Comparison of ENCODE assay signal across 1 cellular context in the genomic region with DNA sequence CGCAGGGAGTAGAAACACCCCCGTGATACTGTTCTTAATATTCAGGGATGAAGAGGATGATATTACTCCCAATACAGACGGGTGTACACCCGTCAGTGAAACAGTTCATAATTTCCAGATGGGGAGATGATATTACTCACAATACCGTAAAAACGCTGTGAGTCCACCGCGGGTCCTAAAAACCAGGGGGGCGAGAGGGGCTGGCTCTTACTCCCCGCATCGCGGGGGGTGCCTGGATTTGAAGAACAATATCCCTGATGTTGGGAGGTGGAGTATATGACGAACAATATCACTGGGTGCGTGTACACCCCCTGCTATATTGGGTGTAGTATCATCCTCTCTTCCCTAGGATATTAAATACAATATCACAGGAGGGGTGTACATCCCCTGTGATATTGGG.
TF ChIP-seq lines count a peak whose summit lies in the region.

No MANE protein-coding gene starts in this region.

TF ChIP-seq in K562, 482 proteins besides CTCF, POLR2A, EP300 and RAD21:
- TF ChIP-seq, protein P1, sequence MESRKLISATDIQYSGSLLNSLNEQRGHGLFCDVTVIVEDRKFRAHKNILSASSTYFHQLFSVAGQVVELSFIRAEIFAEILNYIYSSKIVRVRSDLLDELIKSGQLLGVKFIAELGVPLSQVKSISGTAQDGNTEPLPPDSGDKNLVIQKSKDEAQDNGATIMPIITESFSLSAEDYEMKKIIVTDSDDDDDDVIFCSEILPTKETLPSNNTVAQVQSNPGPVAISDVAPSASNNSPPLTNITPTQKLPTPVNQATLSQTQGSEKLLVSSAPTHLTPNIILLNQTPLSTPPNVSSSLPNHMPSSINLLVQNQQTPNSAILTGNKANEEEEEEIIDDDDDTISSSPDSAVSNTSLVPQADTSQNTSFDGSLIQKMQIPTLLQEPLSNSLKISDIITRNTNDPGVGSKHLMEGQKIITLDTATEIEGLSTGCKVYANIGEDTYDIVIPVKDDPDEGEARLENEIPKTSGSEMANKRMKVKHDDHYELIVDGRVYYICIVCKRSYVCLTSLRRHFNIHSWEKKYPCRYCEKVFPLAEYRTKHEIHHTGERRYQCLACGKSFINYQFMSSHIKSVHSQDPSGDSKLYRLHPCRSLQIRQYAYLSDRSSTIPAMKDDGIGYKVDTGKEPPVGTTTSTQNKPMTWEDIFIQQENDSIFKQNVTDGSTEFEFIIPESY (CRISPR knock-in tag; IDR thresholded peaks at IDR 0.05) = peak; percentile 46; the same call in 1 of the 2 replicates
- TF ChIP-seq SRSF9 (IDR thresholded peaks at IDR 0.05; ENCODE audit: borderline replicate concordance, low read depth, low read length) = no peak
